10 cellular contexts compared by ENCODE assay signal in genomic region chr4:81723927-81724587, GRCh38.
DNase-seq lines count a peak whose midpoint lies in the region; ATAC-seq, FAIRE-seq and TF ChIP-seq lines count a peak whose summit lies in the region.
"Had no signal": no experiment of that assay in that cellular context is flagged by ENCODE, and none has a peak within 500 bp of the region (broad histone marks: within the 10 kb centered on the region; RNA-seq: fewer than 3 reads in every experiment).

No MANE protein-coding gene starts in this region.

- H3K4me1 ChIP-seq in small intestine (ENCODE audit: control insufficient read depth in 2 of 2, insufficient read depth in 1 of 2, low read depth in 1 of 2, low read length in 1 of 2), result peaks cover 0 to 4% of the 10 kb centered on the region in 2 donors

- WGBS in small intestine, 3 donors, result 45 to 59% (median 59%) methylated on average over 3 of the region's 3 CpGs

- TF ChIP-seq CTCF in fibroblast of mammary gland (conservative IDR thresholded peaks at IDR 0.05; ENCODE audit: control insufficient read depth, insufficient read depth, low read depth, low read length), result no peak

- H3K27me3 ChIP-seq in small intestine (ENCODE audit: control insufficient read depth in 2 of 2, insufficient read depth in 2 of 2, low read length in 2 of 2), result no peaks in the 10 kb centered on the region

- DNase-seq in NCI-H510A treated with DMSO at 0.1 percent for 48 hours (lab: John Stamatoyannopoulos, UW) (peak; percentile 25), NCI-H510A (lab: John Stamatoyannopoulos, UW) (no peak), NCI-H2171 treated with DMSO at 0.1 percent for 48 hours (lab: John Stamatoyannopoulos, UW) (peak; percentile 59), fibroblast of mammary gland (ENCODE audit: low read depth) (peak; percentile 3), small intestine (peak; percentile 58)
- DNase-seq: NCI-H2081 had no signal

- no peak overlapping the region for H3K4me3 ChIP-seq in fibroblast of mammary gland (ENCODE audit: control insufficient read depth, low read depth, low read length)
- no peak overlapping the region for H3K4me3 ChIP-seq in small intestine (ENCODE audit: low read depth in 1 of 2, low read length in 2 of 2)

- FAIRE-seq in small intestine (lab: Jason Lieb, UNC), result peak; percentile 79

- no peak overlapping the region for H3K27ac ChIP-seq in small intestine (ENCODE audit: low read depth in 1 of 2, low read length in 1 of 2)

- no peaks in the 10 kb centered on the region for H3K36me3 ChIP-seq in small intestine (ENCODE audit: control insufficient read depth in 2 of 2, insufficient read depth in 2 of 2, low read length in 2 of 2)

- H3K9me3 ChIP-seq in small intestine (ENCODE audit: control insufficient read depth, low read depth), result no peaks in the 10 kb centered on the region

- ATAC-seq in GM19463 (IDR thresholded peaks at IDR 0.05; ENCODE audit: unreplicated experiment) (no peak), HG02623 (IDR thresholded peaks at IDR 0.05; ENCODE audit: unreplicated experiment) (no peak), GM18870 (IDR thresholded peaks at IDR 0.05; ENCODE audit: unreplicated experiment) (no peak)
- ATAC-seq: HCT116 had no signal
